12 cellular contexts compared by ENCODE assay signal in genomic region chr7:133364959-133365680, GRCh38.
DNase-seq lines count a peak whose midpoint lies in the region; ATAC-seq and TF ChIP-seq lines count a peak whose summit lies in the region.
"Had no signal": no experiment of that assay in that cellular context is flagged by ENCODE, and none has a peak within 500 bp of the region (broad histone marks: within the 10 kb centered on the region; RNA-seq: fewer than 3 reads in every experiment).

No MANE protein-coding gene starts in this region.

- POLR2A ChIA-PET in OCI-LY7 (lab: Charles Lee): interaction anchor here (0.5 kb wide), 1 partner anchor 51 kb away, joined by 3 read pairs; no protein-coding TSS in a partner anchor

- ATAC-seq in heart left ventricle: peak in 3 of 4 donors; percentile 16 to 70 (median 69)
- ATAC-seq in stimulated activated memory B cell treated with anti-CD40 and anti-IgM and Interleukin-4, amounts not matched to agents 10 μg/mL and 1 μg/mL and 100 μg/mL, for 72 hours: no peak
- ATAC-seq: Panc1 had no signal

- TF ChIP-seq POLR2A in heart left ventricle (IDR thresholded peaks at IDR 0.05): no peak
- TF ChIP-seq POLR2A in ovary (IDR thresholded peaks at IDR 0.05): no peak

- H3K27me3 Mint-ChIP-seq in stimulated activated memory B cell treated with anti-CD40 and anti-IgM and Interleukin-4, amounts not matched to agents 10 μg/mL and 1 μg/mL and 100 μg/mL, for 72 hours: no peaks in the 10 kb centered on the region
- H3K27me3 Mint-ChIP-seq in T-helper 2 cell treated with Interferon-gamma antibody and Interleukin-4, amounts not matched to agents 5 μg/mL and 100 μg/mL, for 36 hours (ENCODE audit: low read depth): no peaks in the 10 kb centered on the region

- H3K27me3 ChIP-seq in heart left ventricle (no peaks in the 10 kb centered on the region), brain microvascular endothelial cell (replicated peaks) (no peaks in the 10 kb centered on the region), ovary (no peaks in the 10 kb centered on the region)

- no peaks in the 10 kb centered on the region for H3K9me2 ChIP-seq in OCI-LY7 (ENCODE audit: insufficient read depth, low read length)

- no peak overlapping the region for H3K4me2 ChIP-seq in OCI-LY7 (ENCODE audit: low read length)

- peaks cover 33% of the 10 kb centered on the region for H3K36me3 Mint-ChIP-seq in stimulated activated memory B cell treated with anti-CD40 and anti-IgM and Interleukin-4, amounts not matched to agents 10 μg/mL and 1 μg/mL and 100 μg/mL, for 72 hours
- peaks cover 4% of the 10 kb centered on the region for H3K36me3 Mint-ChIP-seq in T-helper 2 cell treated with Interferon-gamma antibody and Interleukin-4, amounts not matched to agents 5 μg/mL and 100 μg/mL, for 36 hours (ENCODE audit: low read depth)

- no peaks in the 10 kb centered on the region for H3K4me1 Mint-ChIP-seq in stimulated activated memory B cell treated with anti-CD40 and anti-IgM and Interleukin-4, amounts not matched to agents 10 μg/mL and 1 μg/mL and 100 μg/mL, for 72 hours
- H3K4me1 Mint-ChIP-seq in T-helper 2 cell treated with Interferon-gamma antibody and Interleukin-4, amounts not matched to agents 5 μg/mL and 100 μg/mL, for 36 hours (ENCODE audit: low read depth): peaks cover 6% of the 10 kb centered on the region

- H3K4me1 ChIP-seq in heart left ventricle (peaks cover 0 to 37% (median 22%) of the 10 kb centered on the region in 12 donors), OCI-LY7 (ENCODE audit: insufficient read depth, low read length, poor library complexity, severe bottlenecking) (no peaks in the 10 kb centered on the region), ovary (ENCODE audit: insufficient read depth) (no peaks in the 10 kb centered on the region)

- in situ Hi-C loops in brain microvascular endothelial cell (cut with HindIII; ENCODE audit: low pct_ligation_motif_present, low sequenced_read_pairs): no loop called here

- H3K27ac ChIP-seq in heart left ventricle (peak overlapping the region in 8 of 12 donors; percentile 6 to 54 (median 38)), brain microvascular endothelial cell (peak overlapping the region; percentile 83), OCI-LY7 (ENCODE audit: low read depth, low read length, poor library complexity, severe bottlenecking) (no peak overlapping the region), ovary (no peak overlapping the region)

- DNase-seq in heart left ventricle: no peak
- no peak for DNase-seq in cardiac septum (ENCODE audit: low spot score)
- peak; percentile 60 for DNase-seq in brain microvascular endothelial cell
- DNase-seq in hepatic stellate cell (ENCODE audit: low spot score): peak; percentile 13
- no peak for DNase-seq in T-helper 2 cell treated with Interferon-gamma antibody and Interleukin-4, amounts not matched to agents 5 μg/mL and 100 μg/mL, for 36 hours (ENCODE audit: low spot score)
- no peak for DNase-seq in OCI-LY7 (ENCODE audit: low spot score)
- no peak for DNase-seq in ovary
- DNase-seq: NCI-H187, retina had no signal

- H3K27ac Mint-ChIP-seq in stimulated activated memory B cell treated with anti-CD40 and anti-IgM and Interleukin-4, amounts not matched to agents 10 μg/mL and 1 μg/mL and 100 μg/mL, for 72 hours: no peak overlapping the region
- H3K27ac Mint-ChIP-seq in T-helper 2 cell treated with Interferon-gamma antibody and Interleukin-4, amounts not matched to agents 5 μg/mL and 100 μg/mL, for 36 hours: no peak overlapping the region
- H3K27ac Mint-ChIP-seq: activated T-helper 2 cell treated with anti-CD3 and anti-CD28 coated beads, Interferon-gamma antibody, Interleukin-2, Interleukin-4, amounts not matched to agents 10 μg/mL and 5 μg/mL and 100 μg/mL, durations not matched to agents 14 hours and 24 hours and 36 hours had no signal

- no peak for TF ChIP-seq EP300 in ovary (IDR thresholded peaks at IDR 0.05)

- H3K79me2 ChIP-seq in OCI-LY7 (ENCODE audit: insufficient read depth, low read depth, low read length): no peaks in the 10 kb centered on the region

- BruUV-seq in OCI-LY7 (replicated peaks; lab: Mats Ljungman, UMichigan): no TSS peak

- TF ChIP-seq CTCF in heart left ventricle (IDR thresholded peaks at IDR 0.05): no peak
- TF ChIP-seq CTCF in brain microvascular endothelial cell (IDR thresholded peaks at IDR 0.05; ENCODE audit: low read depth, low read length, missing control alignments): no peak
- no peak for TF ChIP-seq CTCF in OCI-LY7 (conservative IDR thresholded peaks at IDR 0.05; ENCODE audit: low read length)
- no peak for TF ChIP-seq CTCF in ovary (IDR thresholded peaks at IDR 0.05)

- peaks cover 8% of the 10 kb centered on the region for H3K9me3 Mint-ChIP-seq in stimulated activated memory B cell treated with anti-CD40 and anti-IgM and Interleukin-4, amounts not matched to agents 10 μg/mL and 1 μg/mL and 100 μg/mL, for 72 hours
- H3K9me3 Mint-ChIP-seq in T-helper 2 cell treated with Interferon-gamma antibody and Interleukin-4, amounts not matched to agents 5 μg/mL and 100 μg/mL, for 36 hours: no peaks in the 10 kb centered on the region
- H3K9me3 Mint-ChIP-seq: activated T-helper 2 cell treated with anti-CD3 and anti-CD28 coated beads, Interferon-gamma antibody, Interleukin-2, Interleukin-4, amounts not matched to agents 10 μg/mL and 5 μg/mL and 100 μg/mL, durations not matched to agents 14 hours and 24 hours and 36 hours had no signal

- CTCF ChIA-PET in OCI-LY7 (lab: Charles Lee; ENCODE audit: unreplicated experiment): no interaction called here

- H3K36me3 ChIP-seq in heart left ventricle (no peaks in the 10 kb centered on the region), brain microvascular endothelial cell (replicated peaks) (no peaks in the 10 kb centered on the region), OCI-LY7 (ENCODE audit: insufficient read depth, low read length) (no peaks in the 10 kb centered on the region), ovary (no peaks in the 10 kb centered on the region)

- no peak overlapping the region for H3K4me3 ChIP-seq in heart left ventricle
- no peak overlapping the region for H3K4me3 ChIP-seq in brain microvascular endothelial cell (ENCODE audit: low read depth, low read length)
- H3K4me3 ChIP-seq in OCI-LY7 (ENCODE audit: low read depth, low read length, poor library complexity, severe bottlenecking): no peak overlapping the region
- H3K4me3 ChIP-seq in ovary: no peak overlapping the region

- H2AFZ ChIP-seq in OCI-LY7 (ENCODE audit: low read length): no peak overlapping the region

- H3K9me3 ChIP-seq in heart left ventricle (peaks cover 0 to 6% (median 0%) of the 10 kb centered on the region in 12 donors), OCI-LY7 (ENCODE audit: low read length) (no peaks in the 10 kb centered on the region), ovary (no peaks in the 10 kb centered on the region)

- intact Hi-C loops in heart left ventricle (cut with DNase I): no loop called here
- intact Hi-C loops in cardiac septum (cut with DNase I): no loop called here
- intact Hi-C loops in OCI-LY7 (cut with micrococcal nuclease; ENCODE audit: unreplicated experiment): no loop called here
- intact Hi-C loops in ovary (cut with DNase I): no loop called here

- WGBS in heart left ventricle, 4 donors: 37 to 48% (median 43%) methylated on average over 3 of the region's 3 CpGs
- WGBS in ovary, 3 donors: 50 to 56% (median 52%) methylated on average over 3 of the region's 3 CpGs

- H3K4me3 Mint-ChIP-seq in stimulated activated memory B cell treated with anti-CD40 and anti-IgM and Interleukin-4, amounts not matched to agents 10 μg/mL and 1 μg/mL and 100 μg/mL, for 72 hours: no peak overlapping the region
- no peak overlapping the region for H3K4me3 Mint-ChIP-seq in T-helper 2 cell treated with Interferon-gamma antibody and Interleukin-4, amounts not matched to agents 5 μg/mL and 100 μg/mL, for 36 hours

- no peaks in the 10 kb centered on the region for H4K20me1 ChIP-seq in OCI-LY7 (ENCODE audit: insufficient read depth, low read length)

Comparison
In these comparisons a context has a peak if more than half of its experiments do, and no peak if none do; other contexts are left out.
1. DNase-seq: peak in brain microvascular endothelial cell (single experiment) and hepatic stellate cell (single experiment); none in heart left ventricle (0 of 5), cardiac septum (single experiment), T-helper 2 cell treated with Interferon-gamma antibody and Interleukin-4, amounts not matched to agents 5 μg/mL and 100 μg/mL, for 36 hours (single experiment), OCI-LY7 (single experiment) and ovary (0 of 5).
2. H3K27ac ChIP-seq: peak in heart left ventricle (8 of 12) and brain microvascular endothelial cell (single experiment); none in OCI-LY7 (single experiment) and ovary (0 of 2).